In genomic region chr17:14297161-14297851, GRCh38 we compare ENCODE assay signal across 8 cellular contexts. TPM values are rescaled to one million over a fixed set of nuclear protein-coding genes. Genes with fewer than 3 reads are reported as not detected.
DNase-seq lines count a peak whose midpoint lies in the region; ATAC-seq and TF ChIP-seq lines count a peak whose summit lies in the region.

No MANE protein-coding gene starts in this region.

- H3K27me3 ChIP-seq in body of pancreas, result peaks cover 0 to 27% of the 10 kb centered on the region in 2 donors
- peaks cover 78% of the 10 kb centered on the region for H3K27me3 ChIP-seq in suprapubic skin

- no peak for ATAC-seq in body of pancreas
- peak; percentile 56 for ATAC-seq in left lobe of liver
- no peak for ATAC-seq in GM21529 (IDR thresholded peaks at IDR 0.05; ENCODE audit: unreplicated experiment)

- WGBS in body of pancreas, 2 donors, result 0 to 2% methylated on average over 10 to 63 of the region's 63 CpGs
- no CpG with 5 or more reads among the region's 63 CpGs for whole genome bisulfite sequencing in suprapubic skin

- peak; percentile 24 for DNase-seq in COLO668 (lab: John Stamatoyannopoulos, UW; ENCODE audit: unreplicated experiment)
- DNase-seq in NCI-H1105 (lab: John Stamatoyannopoulos, UW), result peak; percentile 58
- peak in 3 of 4 donors; percentile 27 to 60 (median 39) for DNase-seq in body of pancreas
- peak; percentile 75 for DNase-seq in left lobe of liver (ENCODE audit: low spot score)
- peak in 1 of 2 donors; percentile 62 for DNase-seq in suprapubic skin (ENCODE audit: low spot score in 2 of 2)
- no peak for DNase-seq in erythroblast (lab: John Stamatoyannopoulos, UW)
- no peak for DNase-seq in SHP77 (lab: John Stamatoyannopoulos, UW)

- intact Hi-C loops in body of pancreas (cut with DNase I), result loop anchor here (5.0 kb wide), 1 partner anchor 695 kb away; the partner anchor contains the start of gene HS3ST3A1

- no peaks in the 10 kb centered on the region for H3K36me3 ChIP-seq in body of pancreas (replicated peaks in 1 of 2; ENCODE audit: insufficient read depth in 1 of 2, low read depth in 2 of 2)
- no peaks in the 10 kb centered on the region for H3K36me3 ChIP-seq in suprapubic skin

- TF ChIP-seq EP300 in suprapubic skin (IDR thresholded peaks at IDR 0.05), result no peak

- H3K4me3 ChIP-seq in body of pancreas (peak overlapping the region in 1 of 2 donors; percentile 9), suprapubic skin (peak overlapping the region; percentile 44)

- TF ChIP-seq POLR2A in body of pancreas (IDR thresholded peaks at IDR 0.05) (no peak), suprapubic skin (IDR thresholded peaks at IDR 0.05) (no peak), erythroblast (IDR thresholded peaks at IDR 0.05; ENCODE audit: low read length) (no peak)

- H3K27ac ChIP-seq in body of pancreas, result no peak overlapping the region
- no peak overlapping the region for H3K27ac ChIP-seq in suprapubic skin

- H3K4me1 ChIP-seq in body of pancreas (peaks cover 50% of the 10 kb centered on the region), suprapubic skin (peaks cover 51% of the 10 kb centered on the region)

- H3K9me3 ChIP-seq in body of pancreas, result no peaks in the 10 kb centered on the region
- no peaks in the 10 kb centered on the region for H3K9me3 ChIP-seq in suprapubic skin

- TF ChIP-seq CTCF in body of pancreas (IDR thresholded peaks at IDR 0.05) (peak in 3 of 7 experiments; percentile 23 to 48 (median 23)), suprapubic skin (IDR thresholded peaks at IDR 0.05) (peak in 1 of 2 donors; percentile 15)

RNA-seq across cellular contexts. Expression of gene HS3ST3B1, which starts 3.6 kb away (rescaled TPM):
- total RNA-seq in body of pancreas (1 to 10 TPM in 1 of 2 donors, under 1 TPM in 1; 0.99 to 1.6 TPM), left lobe of liver (39.8 TPM), suprapubic skin (10 to 100 TPM in 3 of 4 donors, 1 to 10 TPM in 1; 7.3 to 21.2 (median 14.7) TPM)

Comparison
In these comparisons a context has a peak if more than half of its experiments do, and no peak if none do; other contexts are left out.
1. DNase-seq: peak in COLO668 (single experiment), NCI-H1105 (single experiment), body of pancreas (3 of 4) and left lobe of liver (single experiment); none in erythroblast (0 of 2) and SHP77 (0 of 2).